ENCODE assay signal across 8 cellular contexts in genomic region chr19:1445185-1445931, GRCh38. TPM values are rescaled to one million over a fixed set of nuclear protein-coding genes. Genes with fewer than 3 reads are reported as not detected.
DNase-seq lines count a peak whose midpoint lies in the region; ATAC-seq and TF ChIP-seq lines count a peak whose summit lies in the region.

No MANE protein-coding gene starts in this region.

- DNase-seq in A172 (ENCODE audit: low spot score): peak; percentile 62
- peak; percentile 78 for DNase-seq in HK-2 (ENCODE audit: unreplicated experiment)
- DNase-seq in RKO (ENCODE audit: low spot score): peak; percentile 79
- DNase-seq in activated gamma-delta T cell treated with Interleukin-2 at 50 U/mL for 16 hours: peak; percentile 76
- peak in 48 of 56 donors; percentile 17 to 83 (median 57) for DNase-seq in nucleus accumbens (lab: John Stamatoyannopoulos, UW)
- no peak for DNase-seq in suprapubic skin (ENCODE audit: low spot score in 2 of 2)

- H3K4me1 ChIP-seq in gastroesophageal sphincter (peaks cover 0 to 44% (median 23%) of the 10 kb centered on the region in 3 donors), suprapubic skin (peaks cover 43% of the 10 kb centered on the region)

- H3K36me3 ChIP-seq in gastroesophageal sphincter: peaks cover 0 to 30% of the 10 kb centered on the region in 2 donors
- H3K36me3 ChIP-seq in suprapubic skin: peaks cover 22% of the 10 kb centered on the region

- peak in 3 of 4 experiments; percentile 84 to 95 (median 91) for TF ChIP-seq CTCF in gastroesophageal sphincter (IDR thresholded peaks at IDR 0.05)
- TF ChIP-seq CTCF in suprapubic skin (IDR thresholded peaks at IDR 0.05): peak; percentile 79 to 99

- peak overlapping the region in 2 of 4 donors; percentile 14 to 63 for H3K27ac ChIP-seq in gastroesophageal sphincter
- H3K27ac ChIP-seq in suprapubic skin: no peak overlapping the region

- WGBS in gastroesophageal sphincter (ENCODE audit: low coverage in 1 of 2), 2 donors: 20% methylated on average over 2 of the region's 70 CpGs; no CpG with 5 or more reads in 1 of the 2 donors
- 1% methylated on average over 50 of the region's 70 CpGs for WGBS in suprapubic skin

- H3K9me3 ChIP-seq in gastroesophageal sphincter (no peaks in the 10 kb centered on the region), suprapubic skin (no peaks in the 10 kb centered on the region)

- TF ChIP-seq POLR2A in gastroesophageal sphincter (IDR thresholded peaks at IDR 0.05) (no peak), suprapubic skin (IDR thresholded peaks at IDR 0.05) (no peak)

- ATAC-seq in GM18498 (IDR thresholded peaks at IDR 0.05; ENCODE audit: unreplicated experiment): peak; percentile 76
- ATAC-seq in gastroesophageal sphincter: peak; percentile 91

- H3K27me3 ChIP-seq in gastroesophageal sphincter: peaks cover 56% of the 10 kb centered on the region
- peaks cover 52% of the 10 kb centered on the region for H3K27me3 ChIP-seq in suprapubic skin

- TF ChIP-seq EP300 in gastroesophageal sphincter (IDR thresholded peaks at IDR 0.05): no peak
- no peak for TF ChIP-seq EP300 in suprapubic skin (IDR thresholded peaks at IDR 0.05)

- peak overlapping the region in 1 of 2 donors; percentile 46 for H3K4me3 ChIP-seq in gastroesophageal sphincter
- peak overlapping the region; percentile 45 for H3K4me3 ChIP-seq in suprapubic skin

RNA-seq across cellular contexts. Expression of gene APC2, which starts 4.6 kb away (rescaled TPM):
- 0.79 and 5.5 TPM in 2 replicates for total RNA-seq in A172 (2014; rRNA removed; shearing (Covaris generic))
- total RNA-seq in gastroesophageal sphincter (1 to 10 TPM in 1 of 4 donors, under 1 TPM in 3; 0.02 to 1.2 (median 0.35) TPM), suprapubic skin (under 1 TPM in 3 of 4 donors, not detected in 1; 0.08 to 0.30 (median 0.26) TPM)

RNA-seq across cellular contexts. Expression of gene RPS15, which starts 7.2 kb away (rescaled TPM):
- 2,554 and 2,923 TPM in 2 replicates for total RNA-seq in A172 (2014; rRNA removed; shearing (Covaris generic))
- total RNA-seq in gastroesophageal sphincter (1,000 to 10,000 TPM; 1,291 to 3,466 (median 2,344) TPM), suprapubic skin (1,000 to 10,000 TPM; 1,802 to 3,909 (median 2,793) TPM)

RNA-seq across cellular contexts. Expression of gene C19orf25, which starts 33.7 kb away (rescaled TPM):
- total RNA-seq in A172 (2014; rRNA removed; shearing (Covaris generic)): 44.0 and 60.4 TPM in 2 replicates
- 10 to 100 TPM; 20.6 to 40.0 (median 28.2) TPM for total RNA-seq in gastroesophageal sphincter
- total RNA-seq in suprapubic skin: 10 to 100 TPM; 25.1 to 41.2 (median 36.4) TPM

RNA-seq across cellular contexts. Expression of gene DAZAP1, which starts 38.0 kb away (rescaled TPM):
- 84.8 and 110 TPM in 2 replicates for total RNA-seq in A172 (2014; rRNA removed; shearing (Covaris generic))
- total RNA-seq in gastroesophageal sphincter (10 to 100 TPM; 45.3 to 75.4 (median 64.0) TPM), suprapubic skin (10 to 100 TPM; 41.5 to 75.4 (median 49.2) TPM)

RNA-seq across cellular contexts. Expression of gene GAMT, which starts 44.0 kb away (rescaled TPM):
- total RNA-seq in A172 (2014; rRNA removed; shearing (Covaris generic)): 101 and 117 TPM in 2 replicates
- total RNA-seq in gastroesophageal sphincter (10 to 100 TPM; 10.4 to 14.7 (median 10.9) TPM), suprapubic skin (10 to 100 TPM; 27.8 to 40.3 (median 34.0) TPM)

Comparison
In these comparisons a context has a peak if more than half of its experiments do, and no peak if none do; other contexts are left out.
1. DNase-seq: peak in A172 (single experiment), HK-2 (single experiment), RKO (single experiment), activated gamma-delta T cell treated with Interleukin-2 at 50 U/mL for 16 hours (single experiment) and nucleus accumbens (48 of 56); none in suprapubic skin (0 of 2).